In the genomic region with DNA sequence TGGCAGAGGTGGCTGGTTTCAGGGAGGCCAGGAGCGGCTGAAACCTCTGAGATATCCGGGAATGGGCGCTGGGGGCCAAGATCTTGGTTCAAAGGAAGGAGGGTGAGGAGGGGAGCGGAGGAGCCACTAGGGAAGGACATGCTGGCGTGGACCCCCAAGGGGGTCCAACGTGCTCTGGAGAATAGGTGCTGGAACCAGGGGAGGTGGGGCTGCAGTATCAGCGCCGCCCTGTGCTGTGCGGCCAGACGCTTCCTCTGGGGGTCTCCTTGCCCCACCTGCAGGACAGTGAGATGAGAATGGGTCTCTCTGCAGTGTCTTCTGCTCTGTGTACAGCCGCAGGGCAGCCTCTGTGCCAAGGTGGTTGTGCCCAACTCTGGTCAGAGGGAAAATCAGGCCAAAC, we compare ENCODE assay signal across 33 cellular contexts. TPM values are rescaled to one million over a fixed set of nuclear protein-coding genes. Genes with fewer than 3 reads are reported as not detected.
"Had no signal": no experiment of that assay in that cellular context is flagged by ENCODE, and none has a peak within 500 bp of the region (broad histone marks: within the 10 kb centered on the region; RNA-seq: fewer than 3 reads in every experiment).

No MANE protein-coding gene starts in this region.

- H3K27me3 Mint-ChIP-seq: activated CD4-positive, alpha-beta memory T cell treated with anti-CD3 and anti-CD28 coated beads, Interleukin-2, amount 10 ng/mL, durations not matched to agents 7 days and 5 days; activated CD4-positive, alpha-beta T cell treated with anti-CD3 and anti-CD28 coated beads for 36 hours; activated CD4-positive, alpha-beta T cell treated with anti-CD3 and anti-CD28 coated beads, Interleukin-2, amount 10 ng/mL, durations not matched to agents 7 days and 5 days; activated naive CD8-positive, alpha-beta T cell treated with anti-CD3 and anti-CD28 coated beads, Interleukin-2, amount 10 ng/mL, durations not matched to agents 7 days and 5 days; activated T-cell treated with anti-CD3 and anti-CD28 coated beads, Interleukin-2, amount 50 U/mL, for 24 hours; central memory CD8-positive, alpha-beta T cell; dendritic cell treated with granulocyte-macrophage colony-stimulating factor and Interleukin-4, amounts not matched to agents 40 ng/mL and 50 ng/mL, for 4 days; effector memory CD8-positive, alpha-beta T cell had no signal

- H3K4me3 Mint-ChIP-seq: activated CD4-positive, alpha-beta memory T cell treated with anti-CD3 and anti-CD28 coated beads, Interleukin-2, amount 10 ng/mL, durations not matched to agents 7 days and 5 days; activated CD4-positive, alpha-beta T cell treated with anti-CD3 and anti-CD28 coated beads for 36 hours; activated CD4-positive, alpha-beta T cell treated with anti-CD3 and anti-CD28 coated beads, Interleukin-2, amount 10 ng/mL, durations not matched to agents 7 days and 5 days; activated naive CD4-positive, alpha-beta T cell treated with anti-CD3 and anti-CD28 coated beads, Interleukin-2, amount 10 ng/mL, durations not matched to agents 7 days and 5 days; activated naive CD8-positive, alpha-beta T cell treated with anti-CD3 and anti-CD28 coated beads, Interleukin-2, amount 10 ng/mL, durations not matched to agents 7 days and 5 days; activated T-cell treated with anti-CD3 and anti-CD28 coated beads, Interleukin-2, amount 50 U/mL, for 24 hours; activated T-cell treated with anti-CD3 and anti-CD28 coated beads, Interleukin-2, amount 50 U/mL, for 72 hours; central memory CD8-positive, alpha-beta T cell; dendritic cell treated with granulocyte-macrophage colony-stimulating factor and Interleukin-4, amounts not matched to agents 40 ng/mL and 50 ng/mL, for 4 days; effector memory CD8-positive, alpha-beta T cell had no signal

- ATAC-seq: activated CD4-positive, alpha-beta T cell treated with anti-CD3 and anti-CD28 coated beads for 36 hours; activated T-cell treated with anti-CD3 and anti-CD28 coated beads, Interleukin-2, amount 50 U/mL, for 72 hours; effector memory CD8-positive, alpha-beta T cell; foreskin keratinocyte; gastrocnemius medialis had no signal

- H3K9me3 ChIP-seq: ascending aorta, esophagus muscularis mucosa, gastrocnemius medialis had no signal

- H3K36me3 Mint-ChIP-seq: activated naive CD4-positive, alpha-beta T cell treated with anti-CD3 and anti-CD28 coated beads, Interleukin-2, amount 50 U/mL, for 72 hours; activated naive CD8-positive, alpha-beta T cell treated with anti-CD3 and anti-CD28 coated beads, Interleukin-2, amount 10 ng/mL, durations not matched to agents 7 days and 5 days had no signal

- H3K27ac Mint-ChIP-seq: activated CD4-positive, alpha-beta memory T cell treated with anti-CD3 and anti-CD28 coated beads, Interleukin-2, amount 10 ng/mL, durations not matched to agents 7 days and 5 days; activated CD4-positive, alpha-beta T cell treated with anti-CD3 and anti-CD28 coated beads for 36 hours; activated CD4-positive, alpha-beta T cell treated with anti-CD3 and anti-CD28 coated beads, Interleukin-2, amount 10 ng/mL, durations not matched to agents 7 days and 5 days; activated naive CD4-positive, alpha-beta T cell treated with anti-CD3 and anti-CD28 coated beads, Interleukin-2, amount 10 ng/mL, durations not matched to agents 7 days and 5 days; activated naive CD8-positive, alpha-beta T cell treated with anti-CD3 and anti-CD28 coated beads, Interleukin-2, amount 10 ng/mL, durations not matched to agents 7 days and 5 days; activated T-cell treated with anti-CD3 and anti-CD28 coated beads, Interleukin-2, amount 50 U/mL, for 24 hours; activated T-cell treated with anti-CD3 and anti-CD28 coated beads, Interleukin-2, amount 50 U/mL, for 72 hours; dendritic cell treated with granulocyte-macrophage colony-stimulating factor and Interleukin-4, amounts not matched to agents 40 ng/mL and 50 ng/mL, for 4 days had no signal

- H3K4me1 ChIP-seq: ascending aorta, foreskin keratinocyte had no signal

- H3K36me3 ChIP-seq: brain microvascular endothelial cell, WERI-Rb-1 had no signal

- DNase-seq: activated CD4-positive, alpha-beta memory T cell treated with anti-CD3 and anti-CD28 coated beads, Interleukin-2, amount 10 ng/mL, durations not matched to agents 7 days and 5 days; activated CD4-positive, alpha-beta T cell treated with anti-CD3 and anti-CD28 coated beads for 36 hours; activated CD4-positive, alpha-beta T cell treated with anti-CD3 and anti-CD28 coated beads, Interleukin-2, amount 10 ng/mL, durations not matched to agents 7 days and 5 days; activated CD4-positive, alpha-beta T cell treated with anti-CD3 and anti-CD28 coated beads, Interleukin-2, amount 50 U/mL, for 4 hours; activated CD4-positive, CD25-positive, alpha-beta regulatory T cell; activated CD4-positive, CD25-positive, alpha-beta regulatory T cell treated with anti-CD3 and anti-CD28 coated beads, Interleukin-2, amount 50 U/mL, for 72 hours; activated CD8-positive, alpha-beta memory T cell treated with anti-CD3 and anti-CD28 coated beads, Interleukin-2, amount 50 U/mL, for 48 hours; activated gamma-delta T cell; activated naive CD4-positive, alpha-beta T cell; activated naive CD4-positive, alpha-beta T cell treated with anti-CD3 and anti-CD28 coated beads, Interleukin-2, amount 10 ng/mL, durations not matched to agents 7 days and 5 days; activated naive CD8-positive, alpha-beta T cell treated with anti-CD3 and anti-CD28 coated beads, Interleukin-2, amount 10 ng/mL, durations not matched to agents 7 days and 5 days; activated T-cell treated with anti-CD3 and anti-CD28 coated beads for 4 hours; activated T-cell treated with anti-CD3 and anti-CD28 coated beads, Interleukin-2, amount 50 U/mL, for 24 hours; activated T-cell treated with anti-CD3 and anti-CD28 coated beads, Interleukin-2, amount 50 U/mL, for 72 hours; brain microvascular endothelial cell; effector CD4-positive, alpha-beta T cell; effector memory CD8-positive, alpha-beta T cell; erythroblast; foreskin keratinocyte; gastrocnemius medialis; glutamatergic neuron; T1000; WERI-Rb-1 had no signal

- H3K4me3 ChIP-seq: ascending aorta, coronary artery, esophagus muscularis mucosa, gastrocnemius medialis had no signal

- H3K9me3 Mint-ChIP-seq: activated CD4-positive, alpha-beta memory T cell treated with anti-CD3 and anti-CD28 coated beads, Interleukin-2, amount 10 ng/mL, durations not matched to agents 7 days and 5 days; activated CD4-positive, alpha-beta T cell treated with anti-CD3 and anti-CD28 coated beads, Interleukin-2, amount 10 ng/mL, durations not matched to agents 7 days and 5 days; activated naive CD4-positive, alpha-beta T cell treated with anti-CD3 and anti-CD28 coated beads, Interleukin-2, amount 10 ng/mL, durations not matched to agents 7 days and 5 days; activated naive CD4-positive, alpha-beta T cell treated with anti-CD3 and anti-CD28 coated beads, Interleukin-2, amount 50 U/mL, for 72 hours; activated naive CD8-positive, alpha-beta T cell treated with anti-CD3 and anti-CD28 coated beads, Interleukin-2, amount 10 ng/mL, durations not matched to agents 7 days and 5 days; activated T-cell treated with anti-CD3 and anti-CD28 coated beads, Interleukin-2, amount 50 U/mL, for 24 hours; activated T-cell treated with anti-CD3 and anti-CD28 coated beads, Interleukin-2, amount 50 U/mL, for 72 hours; central memory CD8-positive, alpha-beta T cell; dendritic cell treated with granulocyte-macrophage colony-stimulating factor and Interleukin-4, amounts not matched to agents 40 ng/mL and 50 ng/mL, for 4 days; effector memory CD8-positive, alpha-beta T cell had no signal

- H3K4me1 Mint-ChIP-seq: activated CD4-positive, alpha-beta memory T cell treated with anti-CD3 and anti-CD28 coated beads, Interleukin-2, amount 10 ng/mL, durations not matched to agents 7 days and 5 days; activated CD4-positive, alpha-beta T cell treated with anti-CD3 and anti-CD28 coated beads for 36 hours; activated CD4-positive, alpha-beta T cell treated with anti-CD3 and anti-CD28 coated beads, Interleukin-2, amount 10 ng/mL, durations not matched to agents 7 days and 5 days; activated naive CD4-positive, alpha-beta T cell treated with anti-CD3 and anti-CD28 coated beads, Interleukin-2, amount 10 ng/mL, durations not matched to agents 7 days and 5 days; activated naive CD8-positive, alpha-beta T cell treated with anti-CD3 and anti-CD28 coated beads, Interleukin-2, amount 10 ng/mL, durations not matched to agents 7 days and 5 days; central memory CD8-positive, alpha-beta T cell had no signal

- H3K27ac ChIP-seq: ascending aorta, brain microvascular endothelial cell, coronary artery, esophagus muscularis mucosa, foreskin keratinocyte, WERI-Rb-1 had no signal

- H3K27me3 ChIP-seq: ascending aorta, brain microvascular endothelial cell, esophagus muscularis mucosa, gastrocnemius medialis had no signal

RNA-seq across cellular contexts. Expression of a gene that starts 2.5 kb away (rescaled TPM):
- total RNA-seq: activated CD4-positive, alpha-beta memory T cell treated with anti-CD3 and anti-CD28 coated beads, Interleukin-2, amount 10 ng/mL, durations not matched to agents 7 days and 5 days; activated CD4-positive, alpha-beta T cell treated with anti-CD3 and anti-CD28 coated beads for 36 hours; activated CD4-positive, alpha-beta T cell treated with anti-CD3 and anti-CD28 coated beads, Interleukin-2, amount 10 ng/mL, durations not matched to agents 7 days and 5 days; activated naive CD4-positive, alpha-beta T cell treated with anti-CD3 and anti-CD28 coated beads, Interleukin-2, amount 50 U/mL, for 72 hours; activated naive CD8-positive, alpha-beta T cell treated with anti-CD3 and anti-CD28 coated beads, Interleukin-2, amount 10 ng/mL, durations not matched to agents 7 days and 5 days; activated T-cell treated with anti-CD3 and anti-CD28 coated beads, Interleukin-2, amount 50 U/mL, for 72 hours; ascending aorta; bronchial epithelial cell; cardiac septum; esophagus muscularis mucosa; foreskin keratinocyte; gastrocnemius medialis; T-helper 1 cell treated with Interleukin-12 subunit alpha and Interleukin-12 subunit beta and Interleukin-4 antibody, amounts not matched to agents 30 ng/mL and 1 ng/mL, for 36 hours; T-helper 2 cell treated with Interferon-gamma antibody and Interleukin-4, amounts not matched to agents 100 ng/mL and 5 ng/mL, for 36 hours had no signal
- polyA plus RNA-seq: foreskin keratinocyte had no signal

RNA-seq across cellular contexts. Expression of a gene that starts 46.7 kb away (rescaled TPM):
- total RNA-seq: foreskin keratinocyte had no signal
